Comparison of ENCODE assay signal across 22 cellular contexts in the genomic region with DNA sequence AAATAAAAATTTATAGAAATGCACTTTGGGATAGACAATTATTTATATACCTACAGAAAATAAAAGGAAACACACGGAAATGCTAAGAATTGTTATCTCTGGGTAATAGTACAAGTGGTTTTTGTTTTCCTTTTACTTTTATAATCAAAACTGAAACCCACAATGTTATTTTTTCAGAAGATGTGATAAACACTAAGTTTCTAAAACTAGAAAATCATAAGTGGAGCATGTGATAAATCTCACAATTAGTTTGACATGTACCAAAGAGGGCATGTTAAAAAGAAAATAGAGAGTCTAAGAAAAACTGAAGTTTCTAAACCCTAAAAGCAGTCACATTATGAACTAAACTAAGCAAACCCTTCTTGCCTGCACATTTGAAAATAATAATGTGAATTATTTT.
A peak's percentile ranks its signal among the peaks of the same experiment; 100 is the strongest.
DNase-seq lines count a peak whose midpoint lies in the region; ATAC-seq and TF ChIP-seq lines count a peak whose summit lies in the region.
"Had no signal": no experiment of that assay in that cellular context is flagged by ENCODE, and none has a peak within 500 bp of the region (broad histone marks: within the 10 kb centered on the region; RNA-seq: fewer than 3 reads in every experiment).

No MANE protein-coding gene starts in this region.

- CTCF ChIA-PET in CD4-positive, alpha-beta T cell (lab: Charles Lee), result no interaction called here

- H3K9me3 ChIP-seq in CD4-positive, alpha-beta T cell (ENCODE audit: control insufficient read depth, low read length), result no peaks in the 10 kb centered on the region
- H3K9me3 ChIP-seq: esophagus muscularis mucosa, heart right ventricle, mucosa of descending colon, upper lobe of left lung had no signal

- DNase-seq in chondrocyte (ENCODE audit: low spot score) (no peak), NCI-H1105 treated with DMSO at 0.1 percent for 48 hours (lab: John Stamatoyannopoulos, UW) (no peak), NCI-H526 treated with DMSO at 0.1 percent for 48 hours (lab: John Stamatoyannopoulos, UW) (no peak), GM03348 (ENCODE audit: low spot score) (no peak)
- DNase-seq in CD4-positive, alpha-beta T cell, result no peak
- DNase-seq: activated CD8-positive, alpha-beta T cell treated with anti-CD3 and anti-CD28 coated beads for 36 hours; activated gamma-delta T cell treated with Interleukin-2 at 50 U/mL for 16 hours; AML-193; DMS153; heart right ventricle; Karpas-422; mucosa of descending colon; NCI-H1436; NCI-H446; PC-3; small intestine; stimulated activated naive CD4-positive, alpha-beta T cell treated with Interleukin-2 at 50 U/mL for 16 hours; upper lobe of left lung had no signal

- peaks cover 47% of the 10 kb centered on the region for H3K4me1 Mint-ChIP-seq in chondrocyte (ENCODE audit: low read depth)
- H3K4me1 Mint-ChIP-seq in CD4-positive, alpha-beta T cell (ENCODE audit: low read depth), result peaks cover 30% of the 10 kb centered on the region

- no peaks in the 10 kb centered on the region for H3K9me3 Mint-ChIP-seq in chondrocyte (ENCODE audit: low read depth)
- no peaks in the 10 kb centered on the region for H3K9me3 Mint-ChIP-seq in CD4-positive, alpha-beta T cell
- H3K9me3 Mint-ChIP-seq: activated CD8-positive, alpha-beta T cell treated with anti-CD3 and anti-CD28 coated beads for 36 hours had no signal

- peaks cover 18% of the 10 kb centered on the region for H3K36me3 Mint-ChIP-seq in chondrocyte (ENCODE audit: low read depth)
- peaks cover 62% of the 10 kb centered on the region for H3K36me3 Mint-ChIP-seq in CD4-positive, alpha-beta T cell (ENCODE audit: low read depth)

- no peak for TF ChIP-seq CTCF in chondrocyte (IDR thresholded peaks at IDR 0.05)
- TF ChIP-seq CTCF in CD4-positive, alpha-beta T cell (IDR thresholded peaks at IDR 0.05), result no peak

- intact Hi-C loops in CD4-positive, alpha-beta T cell (cut with DNase I, micrococcal nuclease), result no loop called here

- POLR2A ChIA-PET in CD4-positive, alpha-beta T cell (lab: Charles Lee), result no interaction called here

- H3K27ac Mint-ChIP-seq in chondrocyte (ENCODE audit: unreplicated experiment), result peak overlapping the region; percentile 53
- no peak overlapping the region for H3K27ac Mint-ChIP-seq in CD4-positive, alpha-beta T cell
- H3K27ac Mint-ChIP-seq: activated CD8-positive, alpha-beta T cell treated with anti-CD3 and anti-CD28 coated beads for 36 hours had no signal

- H3K27me3 ChIP-seq in CD4-positive, alpha-beta T cell (ENCODE audit: control insufficient read depth, insufficient read depth, low read length), result no peaks in the 10 kb centered on the region
- H3K27me3 ChIP-seq: esophagus muscularis mucosa, heart right ventricle, upper lobe of left lung had no signal

- no peak overlapping the region for H3K27ac ChIP-seq in CD4-positive, alpha-beta T cell (ENCODE audit: low read depth, low read length)
- H3K27ac ChIP-seq: esophagus muscularis mucosa, heart right ventricle, upper lobe of left lung had no signal

- H3K27me3 Mint-ChIP-seq in chondrocyte (ENCODE audit: low read depth), result no peaks in the 10 kb centered on the region
- H3K27me3 Mint-ChIP-seq in CD4-positive, alpha-beta T cell, result no peaks in the 10 kb centered on the region
- H3K27me3 Mint-ChIP-seq: activated CD8-positive, alpha-beta T cell treated with anti-CD3 and anti-CD28 coated beads for 36 hours had no signal

- H3K4me3 Mint-ChIP-seq in chondrocyte (ENCODE audit: unreplicated experiment), result no peak overlapping the region
- no peak overlapping the region for H3K4me3 Mint-ChIP-seq in CD4-positive, alpha-beta T cell
- H3K4me3 Mint-ChIP-seq: activated CD8-positive, alpha-beta T cell treated with anti-CD3 and anti-CD28 coated beads for 36 hours had no signal

- ATAC-seq in GM18499 (IDR thresholded peaks at IDR 0.05; ENCODE audit: insufficient read depth, unreplicated experiment), result peak; percentile 52
- peak; percentile 18 for ATAC-seq in GM19468 (IDR thresholded peaks at IDR 0.05; ENCODE audit: extremely low read depth, unreplicated experiment)
- ATAC-seq in HG02981 (IDR thresholded peaks at IDR 0.05; ENCODE audit: unreplicated experiment), result peak; percentile 61
- no peak for ATAC-seq in CD4-positive, alpha-beta T cell (ENCODE audit: poor library complexity)
- ATAC-seq: activated CD8-positive, alpha-beta T cell treated with anti-CD3 and anti-CD28 coated beads for 36 hours; heart right ventricle; mucosa of descending colon; PC-3 had no signal
